34 cellular contexts compared by ENCODE assay signal in genomic region chr9:117979914-117980313, GRCh38.
"Had no signal": no experiment of that assay in that cellular context is flagged by ENCODE, and none has a peak within 500 bp of the region (broad histone marks: within the 10 kb centered on the region; RNA-seq: fewer than 3 reads in every experiment).

No MANE protein-coding gene starts in this region.

- H3K4me3 ChIP-seq: adrenal gland, ascending aorta, body of pancreas, breast epithelium, cardiac muscle cell had no signal

- FAIRE-seq: astrocyte, bronchial epithelial cell had no signal

- H3K27me3 ChIP-seq: adrenal gland, ascending aorta, body of pancreas, brain microvascular endothelial cell, breast epithelium, cardiac muscle cell had no signal

- H3K4me1 ChIP-seq: adrenal gland, ascending aorta, body of pancreas, breast epithelium had no signal

- H3K36me3 ChIP-seq: adrenal gland, ascending aorta, brain microvascular endothelial cell, breast epithelium, cardiac muscle cell had no signal

- ATAC-seq: activated naive CD4-positive, alpha-beta T cell treated with anti-CD3 and anti-CD28 coated beads, Interleukin-2, amount 50 U/mL, for 72 hours; activated naive CD8-positive, alpha-beta T cell treated with anti-CD3 and anti-CD28 coated beads, Interleukin-2, amount 50 U/mL, for 24 hours; activated T-cell treated with anti-CD3 and anti-CD28 coated beads, Interleukin-2, amount 50 U/mL, for 4 hours; activated T-cell treated with anti-CD3 and anti-CD28 coated beads, Interleukin-2, amount 50 U/mL, for 72 hours; activated T-helper 17 cell treated with anti-CD3 and anti-CD28 coated beads, Interleukin-2, amount 50 U/mL, for 72 hours; body of pancreas had no signal

- H3K9me3 ChIP-seq: adrenal gland, ascending aorta, body of pancreas, breast epithelium had no signal

- DNase-seq: activated effector memory CD4-positive, alpha-beta T cell treated with anti-CD3 and anti-CD28 coated beads, Interleukin-2, amount 50 U/mL, for 16 hours; activated effector memory CD4-positive, alpha-beta T cell treated with Interleukin-2 at 50 U/mL for 16 hours; activated gamma-delta T cell; activated gamma-delta T cell treated with Interleukin-2 at 50 U/mL for 16 hours; activated naive CD4-positive, alpha-beta T cell; activated naive CD4-positive, alpha-beta T cell treated with anti-CD3 and anti-CD28 coated beads for 36 hours; activated naive CD4-positive, alpha-beta T cell treated with anti-CD3 and anti-CD28 coated beads, Interleukin-2, amount 10 ng/mL, durations not matched to agents 7 days and 5 days; activated naive CD4-positive, alpha-beta T cell treated with anti-CD3 and anti-CD28 coated beads, Interleukin-2, amount 50 U/mL, for 16 hours; activated naive CD4-positive, alpha-beta T cell treated with Interleukin-2 at 50 U/mL for 16 hours; activated naive CD8-positive, alpha-beta T cell treated with anti-CD3 and anti-CD28 coated beads for 36 hours; activated naive CD8-positive, alpha-beta T cell treated with anti-CD3 and anti-CD28 coated beads, Interleukin-2, amount 10 ng/mL, durations not matched to agents 7 days and 5 days; activated naive CD8-positive, alpha-beta T cell treated with anti-CD3 and anti-CD28 coated beads, Interleukin-2, amount 50 U/mL, for 24 hours; activated T-cell treated with anti-CD3 and anti-CD28 coated beads, Interleukin-2, amount 50 U/mL, for 1 hour; activated T-cell treated with anti-CD3 and anti-CD28 coated beads, Interleukin-2, amount 50 U/mL, for 24 hours; activated T-cell treated with anti-CD3 and anti-CD28 coated beads, Interleukin-2, amount 50 U/mL, for 4 hours; activated T-cell treated with anti-CD3 and anti-CD28 coated beads, Interleukin-2, amount 50 U/mL, for 48 hours; activated T-cell treated with anti-CD3 and anti-CD28 coated beads, Interleukin-2, amount 50 U/mL, for 72 hours; adrenal gland; amniotic stem cell; amygdala; anterior cingulate cortex; aorta; body of pancreas; brain microvascular endothelial cell; caudate nucleus; central memory CD4-positive, alpha-beta T cell; cerebellar nuclear complex had no signal

- H3K27ac ChIP-seq: adrenal gland, ascending aorta, body of pancreas, brain microvascular endothelial cell, breast epithelium, cardiac muscle cell had no signal
